Comparison of ENCODE assay signal across 8 cellular contexts in the genomic region with DNA sequence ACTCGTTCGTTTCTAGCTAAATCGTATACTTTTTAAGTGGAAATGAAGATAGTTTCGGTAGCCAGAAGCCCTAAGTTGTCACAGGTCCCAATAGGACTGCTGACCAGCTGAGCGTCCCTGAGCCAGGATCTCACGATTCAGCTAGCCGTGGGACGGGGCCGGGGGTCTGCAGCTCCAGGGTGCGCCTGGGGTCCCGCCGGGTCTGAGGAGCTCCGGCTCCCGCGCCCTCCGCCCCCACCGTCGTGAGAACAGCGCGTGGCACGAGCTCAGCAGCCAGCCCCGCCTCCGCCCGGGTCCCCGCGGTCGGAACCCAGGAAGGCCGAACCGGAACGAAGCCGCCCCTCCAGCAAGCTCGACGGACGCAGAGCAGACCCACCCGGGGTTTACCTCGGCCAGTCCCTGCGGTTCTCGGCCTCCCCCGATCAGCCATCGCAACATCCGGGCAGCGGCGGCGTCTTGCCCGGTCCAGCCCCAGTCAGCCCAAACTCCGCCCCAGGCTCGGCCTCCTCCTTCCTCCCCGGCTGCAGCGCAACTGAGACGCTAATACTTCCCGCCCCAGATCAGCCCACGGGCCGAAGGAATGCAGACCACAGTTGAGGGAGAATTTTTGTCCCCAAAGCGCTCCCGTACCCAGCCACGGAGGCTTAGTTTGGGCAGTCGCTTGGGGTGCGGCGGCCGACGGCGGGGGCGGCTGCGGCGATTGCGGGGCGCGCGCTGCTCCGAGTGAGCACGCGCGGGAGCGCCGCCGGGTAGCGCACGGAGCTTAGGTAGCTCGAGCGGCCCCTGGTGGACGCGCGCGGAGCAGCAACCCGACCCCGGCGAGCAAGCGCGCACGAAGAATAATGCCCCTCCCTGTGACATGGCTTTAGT. TPM values are rescaled to one million over a fixed set of nuclear protein-coding genes. Genes with fewer than 3 reads are reported as not detected.
DNase-seq lines count a peak whose midpoint lies in the region; ATAC-seq, FAIRE-seq and TF ChIP-seq lines count a peak whose summit lies in the region.

A gene with protein sequence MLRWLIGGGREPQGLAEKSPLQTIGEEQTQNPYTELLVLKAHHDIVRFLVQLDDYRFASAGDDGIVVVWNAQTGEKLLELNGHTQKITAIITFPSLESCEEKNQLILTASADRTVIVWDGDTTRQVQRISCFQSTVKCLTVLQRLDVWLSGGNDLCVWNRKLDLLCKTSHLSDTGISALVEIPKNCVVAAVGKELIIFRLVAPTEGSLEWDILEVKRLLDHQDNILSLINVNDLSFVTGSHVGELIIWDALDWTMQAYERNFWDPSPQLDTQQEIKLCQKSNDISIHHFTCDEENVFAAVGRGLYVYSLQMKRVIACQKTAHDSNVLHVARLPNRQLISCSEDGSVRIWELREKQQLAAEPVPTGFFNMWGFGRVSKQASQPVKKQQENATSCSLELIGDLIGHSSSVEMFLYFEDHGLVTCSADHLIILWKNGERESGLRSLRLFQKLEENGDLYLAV (minus strand): TSS at position 534 of the 870 bp plus-strand sequence. CDS start 96 bp downstream, at position 438.

- DNase-seq in GM19239 (ENCODE audit: insufficient read length, low spot score) (peak; percentile 71), NCI-H526 (lab: John Stamatoyannopoulos, UW) (peak; percentile 65 to 89), coronary artery (ENCODE audit: low spot score) (peak; percentile 96), left colon (peak; percentile 90 to 95)
- DNase-seq in activated CD4-positive, alpha-beta T cell treated with anti-CD3 and anti-CD28 coated beads for 48 hours: peak; percentile 90
- DNase-seq in stimulated activated CD4-positive, alpha-beta T cell treated with anti-CD3 and anti-CD28 coated beads, Interleukin-1b, Interleukin-23, amount 100 ng/mL, for 48 hours: peak; percentile 81

- no peaks in the 10 kb centered on the region; a peak in 1 of 22 replicates for H3K27me3 ChIP-seq in BLaER1 treated with 17β-estradiol and CSF1 and Interleukin-3, amounts not matched to agents 10 nM and 100 nM

- H3K9ac ChIP-seq in BLaER1 treated with 17β-estradiol and CSF1 and Interleukin-3, amounts not matched to agents 10 nM and 100 nM: peak within 1 kb of the TSS; percentile 85 to 95 (median 91)

- peak within 1 kb of the TSS; percentile 83 to 96 (median 92) for H3K27ac ChIP-seq in BLaER1 treated with 17β-estradiol and CSF1 and Interleukin-3, amounts not matched to agents 10 nM and 100 nM
- peak within 1 kb of the TSS; percentile 86 to 97 for H3K27ac ChIP-seq in coronary artery

- H4K20me1 ChIP-seq in BLaER1 treated with 17β-estradiol and CSF1 and Interleukin-3, amounts not matched to agents 10 nM and 100 nM: peaks cover 0 to 15% (median 0%) of the 10 kb centered on the region in 11 experiments; a peak in 2 of 22 replicates

- H3K4me2 ChIP-seq in BLaER1 treated with 17β-estradiol and CSF1 and Interleukin-3, amounts not matched to agents 10 nM and 100 nM: peak within 1 kb of the TSS; percentile 74 to 92 (median 81)

- intact Hi-C loops in left colon (cut with DNase I, micrococcal nuclease): loop anchor here in 1 of 2 donors (5.0 to 10.0 kb wide), 2 partner anchors 345 to 407 kb away; a partner anchor contains a TSS

- H3K4me3 ChIP-seq in BLaER1 treated with 17β-estradiol and CSF1 and Interleukin-3, amounts not matched to agents 10 nM and 100 nM: peak within 1 kb of the TSS; percentile 75 to 98 (median 85)
- peak within 1 kb of the TSS; percentile 89 for H3K4me3 ChIP-seq in coronary artery

- ATAC-seq in HG03457 (IDR thresholded peaks at IDR 0.05; ENCODE audit: unreplicated experiment) (peak; percentile 83), left colon (peak; percentile 93)

- no peaks in the 10 kb centered on the region for H3K9me3 ChIP-seq in BLaER1 treated with 17β-estradiol and CSF1 and Interleukin-3, amounts not matched to agents 10 nM and 100 nM (replicated peaks in 1 of 11)

- H3K4me1 ChIP-seq in BLaER1 treated with 17β-estradiol and CSF1 and Interleukin-3, amounts not matched to agents 10 nM and 100 nM: peaks cover 4 to 17% (median 12%) of the 10 kb centered on the region in 10 experiments; a peak in 18 of 20 replicates

- FAIRE-seq in GM19239 (lab: Jason Lieb, UNC): peak; percentile 99

- H3K36me3 ChIP-seq in BLaER1 treated with 17β-estradiol and CSF1 and Interleukin-3, amounts not matched to agents 10 nM and 100 nM: peaks cover 10 to 24% (median 15%) of the 10 kb centered on the region in 11 experiments

- peak; percentile 97 for TF ChIP-seq CTCF in coronary artery (IDR thresholded peaks at IDR 0.05)

RNA-seq across cellular contexts. Expression of the gene that starts here (rescaled TPM):
- 10 to 100 TPM; 18.3 to 28.7 TPM for total RNA-seq in left colon

Comparison
In these comparisons a context has a peak if more than half of its experiments do, and no peak if none do; other contexts are left out.
1. Peak in every context shown above with its lines: DNase-seq, ATAC-seq, H3K4me3 ChIP-seq and H3K27ac ChIP-seq.